Comparison of ENCODE assay signal across 24 cellular contexts in genomic region chr10:81886939-81887338, GRCh38. TPM values are rescaled to one million over a fixed set of nuclear protein-coding genes. Genes with fewer than 3 reads are reported as not detected.
DNase-seq lines count a peak whose midpoint lies in the region; ATAC-seq, FAIRE-seq and TF ChIP-seq lines count a peak whose summit lies in the region.
"Had no signal": no experiment of that assay in that cellular context is flagged by ENCODE, and none has a peak within 500 bp of the region (broad histone marks: within the 10 kb centered on the region; RNA-seq: fewer than 3 reads in every experiment).

No MANE protein-coding gene starts in this region.

- H3K27me3 ChIP-seq in HepG2 (ENCODE audit: control insufficient read depth in 1 of 2, insufficient read depth in 2 of 2, low read length in 2 of 2) (no peaks in the 10 kb centered on the region), right lobe of liver (no peaks in the 10 kb centered on the region), K562 (ENCODE audit: control insufficient read depth in 2 of 2, insufficient read depth in 2 of 2, low read length in 2 of 2) (no peaks in the 10 kb centered on the region)
- H3K27me3 ChIP-seq: BLaER1 treated with 17β-estradiol and CSF1 and Interleukin-3, amounts not matched to agents 10 nM and 100 nM had no signal

- H3K4me1 ChIP-seq in HepG2 (ENCODE audit: insufficient read depth, low read length): no peaks in the 10 kb centered on the region
- H3K4me1 ChIP-seq in right lobe of liver: no peaks in the 10 kb centered on the region
- no peaks in the 10 kb centered on the region for H3K4me1 ChIP-seq in K562 (replicated peaks in 1 of 2; ENCODE audit: control insufficient read depth in 2 of 2, insufficient read depth in 2 of 2, low read length in 2 of 2)
- H3K4me1 ChIP-seq: Caco-2 had no signal

- H2AFZ ChIP-seq in HepG2 (ENCODE audit: low read length) (no peak overlapping the region), K562 (ENCODE audit: low read depth, low read length) (no peak overlapping the region)

- CTCF ChIA-PET in HepG2 (lab: Yijun Ruan, JAX; ENCODE audit: low intra/inter-chr PET ratio, low total read pairs): no interaction called here
- CTCF ChIA-PET in K562 (lab: Yijun Ruan, JAX; ENCODE audit: low intra/inter-chr PET ratio): no interaction called here

- ATAC-seq in HepG2: no peak
- no peak for ATAC-seq in right lobe of liver
- ATAC-seq in K562: no peak
- ATAC-seq: CD8-positive, alpha-beta T cell had no signal

- H3K36me3 ChIP-seq in HepG2 (replicated peaks in 1 of 2; ENCODE audit: control insufficient read depth in 1 of 2, insufficient read depth in 2 of 2, low read length in 2 of 2): no peaks in the 10 kb centered on the region
- no peaks in the 10 kb centered on the region for H3K36me3 ChIP-seq in right lobe of liver
- H3K36me3 ChIP-seq in K562 (ENCODE audit: control insufficient read depth, insufficient read depth, low read length): no peaks in the 10 kb centered on the region

- no peak for FAIRE-seq in HepG2 (lab: Jason Lieb, UNC)
- FAIRE-seq in K562 (lab: Jason Lieb, UNC): no peak
- FAIRE-seq in endometrium (lab: Jason Lieb, UNC): peak; percentile 29
- FAIRE-seq: D721Med, G401.6, GM12891 had no signal

- no peak for TF ChIP-seq CTCF in HepG2 (CRISPR knock-in tag; IDR thresholded peaks at IDR 0.05)
- no peak for TF ChIP-seq CTCF in right lobe of liver (IDR thresholded peaks at IDR 0.05)
- TF ChIP-seq CTCF in K562 (IDR thresholded peaks at IDR 0.05 in 2 of 3, conservative IDR thresholded peaks at IDR 0.05 in 1 of 3; ENCODE audit: insufficient read depth in 2 of 3, low read depth in 1 of 3, low read length in 3 of 3): no peak

- H3K9me1 ChIP-seq in K562 (ENCODE audit: control insufficient read depth, insufficient read depth, low read length): no peaks in the 10 kb centered on the region

- H4K20me1 ChIP-seq in HepG2 (ENCODE audit: insufficient read depth, low read length): no peaks in the 10 kb centered on the region
- no peaks in the 10 kb centered on the region for H4K20me1 ChIP-seq in K562 (replicated peaks; ENCODE audit: control insufficient read depth, insufficient read depth, low read length)

- TF ChIP-seq EP300 in HepG2 (IDR thresholded peaks at IDR 0.05; ENCODE audit: low read depth in 2 of 2, low read length in 2 of 2): no peak
- no peak for TF ChIP-seq EP300 in HepG2 (CRISPR knock-in tag; IDR thresholded peaks at IDR 0.05; ENCODE audit: borderline replicate concordance)
- TF ChIP-seq EP300 in K562 (IDR thresholded peaks at IDR 0.05; ENCODE audit: low read length): no peak

- H3K4me3 ChIP-seq in HepG2 (replicated peaks in 1 of 3; ENCODE audit: insufficient read depth in 1 of 3, low read depth in 2 of 3, low read length in 3 of 3) (no peak overlapping the region), right lobe of liver (no peak overlapping the region), K562 (no peak overlapping the region)
- H3K4me3 ChIP-seq: BLaER1 treated with 17β-estradiol and CSF1 and Interleukin-3, amounts not matched to agents 10 nM and 100 nM had no signal

- no peak overlapping the region for H3K9ac ChIP-seq in HepG2 (ENCODE audit: insufficient read depth, low read depth, low read length)
- no peak overlapping the region for H3K9ac ChIP-seq in K562 (ENCODE audit: insufficient read depth in 1 of 2, low read depth in 2 of 2, low read length in 2 of 2)
- H3K9ac ChIP-seq: BLaER1 treated with 17β-estradiol and CSF1 and Interleukin-3, amounts not matched to agents 10 nM and 100 nM had no signal

- BruUV-seq in HepG2 (replicated peaks; lab: Mats Ljungman, UMichigan): no TSS peak
- no TSS peak for BruUV-seq in K562 (replicated peaks; lab: Mats Ljungman, UMichigan)

- intact Hi-C loops in HepG2 (cut with micrococcal nuclease; ENCODE audit: unreplicated experiment) (no loop called here), right lobe of liver (cut with DNase I) (no loop called here), K562 (cut with micrococcal nuclease) (no loop called here)

- H3K79me2 ChIP-seq in HepG2 (ENCODE audit: insufficient read depth, low read length): no peaks in the 10 kb centered on the region
- H3K79me2 ChIP-seq in K562 (ENCODE audit: control insufficient read depth, insufficient read depth, low read length): no peaks in the 10 kb centered on the region

- POLR2A ChIA-PET in HepG2 (lab: Yijun Ruan, JAX): no interaction called here
- POLR2A ChIA-PET in K562 (lab: Yijun Ruan, JAX): interaction anchor here (1.1 kb wide), 1 partner anchor 12 kb away, joined by 4 read pairs; no protein-coding TSS in a partner anchor

- DNase-seq in HepG2 (ENCODE audit: low spot score) (no peak), right lobe of liver (no peak), K562 (ENCODE audit: extremely low read depth in 1 of 4, low spot score in 3 of 4) (no peak), NCI-H345 treated with DMSO at 0.1 percent for 48 hours (lab: John Stamatoyannopoulos, UW; ENCODE audit: unreplicated experiment) (no peak), GM19238 (ENCODE audit: insufficient read length, low spot score) (no peak)
- DNase-seq: ACHN; AML-193; Caco-2; Calu3; CD4-positive, alpha-beta T cell; CD8-positive, alpha-beta T cell; DMS79 treated with DMSO at 0.1 percent for 48 hours; GF-D8 had no signal

- in situ Hi-C loops in HepG2 (cut with HindIII; ENCODE audit: extremely low pct_ligation_motif_present, low pct_unique_long_range_greater_than_20kb) (no loop called here), K562 (cut with MboI) (no loop called here)

- no peak overlapping the region for H3K4me2 ChIP-seq in HepG2 (ENCODE audit: low read depth, low read length)
- no peak overlapping the region for H3K4me2 ChIP-seq in K562 (ENCODE audit: insufficient read depth, low read length)
- H3K4me2 ChIP-seq: BLaER1 treated with 17β-estradiol and CSF1 and Interleukin-3, amounts not matched to agents 10 nM and 100 nM had no signal

- no peak for TF ChIP-seq RAD21 in HepG2 (CRISPR knock-in tag; IDR thresholded peaks at IDR 0.05)
- TF ChIP-seq RAD21 in K562 (CRISPR knock-in tag; conservative IDR thresholded peaks at IDR 0.05 in 1 of 2, IDR thresholded peaks at IDR 0.05 in 1 of 2): no peak

- H3K27ac ChIP-seq in HepG2 (ENCODE audit: extremely low read length, insufficient read depth, low read length) (no peak overlapping the region), right lobe of liver (no peak overlapping the region), K562 (ENCODE audit: extremely low read depth, low read depth, low read length) (no peak overlapping the region)
- H3K27ac ChIP-seq: 22Rv1; BLaER1 treated with 17β-estradiol and CSF1 and Interleukin-3, amounts not matched to agents 10 nM and 100 nM; C4-2B had no signal

- TF ChIP-seq POLR2A in HepG2 (IDR thresholded peaks at IDR 0.05; ENCODE audit: insufficient read depth in 1 of 2, low read depth in 2 of 2, low read length in 2 of 2) (no peak), right lobe of liver (IDR thresholded peaks at IDR 0.05) (no peak), K562 (conservative IDR thresholded peaks at IDR 0.05) (no peak)

- H3K9me3 ChIP-seq in HepG2 (ENCODE audit: low read length) (peaks cover 21% of the 10 kb centered on the region), right lobe of liver (no peaks in the 10 kb centered on the region), K562 (replicated peaks; ENCODE audit: control insufficient read depth, insufficient read depth, low read depth, low read length) (no peaks in the 10 kb centered on the region)
- H3K9me3 ChIP-seq: BLaER1 treated with 17β-estradiol and CSF1 and Interleukin-3, amounts not matched to agents 10 nM and 100 nM; Caco-2 had no signal

RNA-seq across cellular contexts. Expression of gene NRG3, which starts 11.9 kb away (rescaled TPM):
- not detected in 2 replicates for total RNA-seq in HepG2 (2016; rRNA removed; fragmentation: Illumina TruSeq; extraction: Trizol)
- total RNA-seq in HepG2 (2016; cell fraction: cytosol; rRNA removed; fragmentation: Illumina TruSeq; extraction: Trizol; ENCODE audit: low read depth): not detected in 2 replicates
- total RNA-seq in HepG2 (2016; cell fraction: insoluble cytoplasmic fraction; rRNA removed; fragmentation: Illumina TruSeq; extraction: Trizol): not detected in 2 replicates
- total RNA-seq in HepG2 (2016; cell fraction: membrane; rRNA removed; fragmentation: Illumina TruSeq; extraction: Trizol): not detected in 2 replicates
- total RNA-seq in HepG2 (2016; cell fraction: nucleus; rRNA removed; fragmentation: Illumina TruSeq; extraction: Trizol): not detected in 2 replicates
- not detected in 2 replicates for polyA plus RNA-seq in HepG2 (2011; rRNA removed)
- polyA plus RNA-seq in HepG2 (2011; cell fraction: cytosol; rRNA removed): not detected in 2 replicates
- polyA plus RNA-seq in HepG2 (2011; cell fraction: nucleus; rRNA removed): not detected in 2 replicates
- not detected in 2 replicates for polyA plus RNA-seq in HepG2 (2012)
- polyA plus RNA-seq in HepG2 (2016; cell fraction: cytosol; fragmentation: Illumina TruSeq; extraction: Trizol; ENCODE audit: low read depth): not detected in 2 replicates
- not detected in 2 replicates for polyA plus RNA-seq in HepG2 (2016; cell fraction: insoluble cytoplasmic fraction; fragmentation: Illumina TruSeq; extraction: Trizol; ENCODE audit: low read depth)
- not detected in 2 replicates for polyA plus RNA-seq in HepG2 (2016; cell fraction: membrane; fragmentation: Illumina TruSeq; extraction: Trizol; ENCODE audit: low read depth)
- not detected in 2 replicates for polyA plus RNA-seq in HepG2 (2016; cell fraction: nucleus; fragmentation: Illumina TruSeq; extraction: Trizol; ENCODE audit: insufficient read depth, low read depth)
- polyA minus RNA-seq in HepG2 (2011; rRNA and poly(A)+ RNA removed; ENCODE audit: low replicate concordance): not detected in 2 replicates
- not detected in 2 replicates for polyA minus RNA-seq in HepG2 (2011; cell fraction: cytosol; rRNA and poly(A)+ RNA removed)
- not detected in 2 replicates for polyA minus RNA-seq in HepG2 (2011; cell fraction: nucleus; rRNA and poly(A)+ RNA removed)
- under 1 TPM; 0.34 to 0.99 (median 0.75) TPM for total RNA-seq in right lobe of liver
- total RNA-seq in K562 (2011; cell fraction: chromatin; rRNA removed; ENCODE audit: low replicate concordance): not detected in 2 replicates
- not detected in 2 replicates for total RNA-seq in K562 (2011; cell fraction: nucleolus; rRNA removed)
- total RNA-seq in K562 (2011; cell fraction: nucleoplasm; rRNA removed): not detected in 2 replicates
- total RNA-seq in K562 (2014; rRNA removed): not detected in 2 replicates
- not detected in 2 replicates for total RNA-seq in K562 (2014; rRNA removed; fragmentation: Illumina TruSeq; extraction: Trizol)
- total RNA-seq in K562 (2015; rRNA removed; fragmentation: Illumina TruSeq; extraction: Trizol): not detected in 2 replicates
- total RNA-seq in K562 (2021): not detected in 2 replicates
- polyA plus RNA-seq in K562 (2011; rRNA removed): not detected in 2 replicates
- not detected in 2 replicates for polyA plus RNA-seq in K562 (2011; cell fraction: cytosol; rRNA removed)
- polyA plus RNA-seq in K562 (2011; cell fraction: nucleus; rRNA removed): not detected in 2 replicates
- not detected in 2 replicates for polyA plus RNA-seq in K562 (2012)
- not detected in 2 replicates for polyA plus RNA-seq in K562 (2014; fragmentation: Illumina TruSeq; extraction: Trizol)
- polyA plus RNA-seq in K562 (2014; fragmentation: Nextera tagmentation; extraction: Ambion mirVana): not detected
- polyA plus RNA-seq in K562 (2014; rRNA removed): not detected in 2 replicates
- not detected in 2 replicates for polyA minus RNA-seq in K562 (2011; rRNA and poly(A)+ RNA removed)
- not detected in 2 replicates for polyA minus RNA-seq in K562 (2011; cell fraction: cytosol; rRNA and poly(A)+ RNA removed)
- polyA minus RNA-seq in K562 (2011; cell fraction: nucleus; rRNA and poly(A)+ RNA removed): not detected in 2 replicates
- total RNA-seq: A673; B cell; CD4-positive, alpha-beta T cell; CD8-positive, alpha-beta T cell had no signal
- polyA plus RNA-seq: AG04450, BJ had no signal

Comparison
In these comparisons a context has a peak if more than half of its experiments do, and no peak if none do; other contexts are left out.
1. Of the 241 proteins assayed by ChIP-seq in both HepG2 and K562: peak only in HepG2: MAFF and MAFK; only in K562: none; in both: none; in neither: 239.